8 cellular contexts compared by ENCODE assay signal in genomic region chrX:155070038-155070437, GRCh38. TPM values are rescaled to one million over a fixed set of nuclear protein-coding genes. Genes with fewer than 3 reads are reported as not detected.
DNase-seq lines count a peak whose midpoint lies in the region; TF ChIP-seq lines count a peak whose summit lies in the region.

No MANE protein-coding gene starts in this region.

- H3K4me1 ChIP-seq in breast epithelium (no peaks in the 10 kb centered on the region), muscle layer of duodenum (ENCODE audit: control insufficient read depth in 1 of 2, insufficient read depth in 2 of 2, low read length in 2 of 2) (peaks cover 0 to 16% of the 10 kb centered on the region in 2 donors), adrenal gland (replicated peaks in 1 of 2) (peaks cover 0 to 10% of the 10 kb centered on the region in 2 donors)

- H3K4me3 ChIP-seq in AG09309 (ENCODE audit: control insufficient read depth, low read depth, low read length) (peak overlapping the region; percentile 62), breast epithelium (peak overlapping the region; percentile 54 to 78 (median 57)), muscle layer of duodenum (ENCODE audit: low read depth in 1 of 2, low read length in 2 of 2) (peak overlapping the region; percentile 67 to 82), adrenal gland (peak overlapping the region in 2 of 4 donors; percentile 36 to 59)
- peak overlapping the region; percentile 67 for H3K4me3 ChIP-seq in Jurkat, Clone E6-1 (ENCODE audit: low read length)

- DNase-seq in AG09309 (ENCODE audit: low read depth) (no peak), breast epithelium (ENCODE audit: low spot score in 2 of 2) (no peak), DMS153 (lab: John Stamatoyannopoulos, UW) (no peak), adrenal gland (no peak), kidney glomerular epithelial cell (lab: John Stamatoyannopoulos, UW) (no peak), GM10266 (ENCODE audit: extremely low spot score) (no peak)
- DNase-seq in Jurkat, Clone E6-1 (ENCODE audit: low read depth, low spot score) = no peak

- 16 to 43% (median 30%) methylated on average over 12 of the region's 12 CpGs for WGBS in adrenal gland, 4 donors

- TF ChIP-seq POLR2A in breast epithelium (IDR thresholded peaks at IDR 0.05) = no peak
- TF ChIP-seq POLR2A in adrenal gland (IDR thresholded peaks at IDR 0.05) = no peak

- H3K36me3 ChIP-seq in breast epithelium (no peaks in the 10 kb centered on the region), muscle layer of duodenum (ENCODE audit: control insufficient read depth in 1 of 2, insufficient read depth in 2 of 2, low read length in 2 of 2) (peaks cover 5 to 7% of the 10 kb centered on the region in 2 donors), adrenal gland (replicated peaks in 1 of 2) (peaks cover 0 to 9% of the 10 kb centered on the region in 2 donors)

- intact Hi-C loops in breast epithelium (cut with DNase I; ENCODE audit: low total_unique reads) = no loop called here
- intact Hi-C loops in adrenal gland (cut with DNase I) = no loop called here

- no peaks in the 10 kb centered on the region for H3K27me3 ChIP-seq in breast epithelium
- no peaks in the 10 kb centered on the region for H3K27me3 ChIP-seq in muscle layer of duodenum (ENCODE audit: low read depth, low read length)
- H3K27me3 ChIP-seq in adrenal gland = no peaks in the 10 kb centered on the region

- H3K9me3 ChIP-seq in breast epithelium (no peaks in the 10 kb centered on the region), muscle layer of duodenum (ENCODE audit: control insufficient read depth in 1 of 2, low read length in 2 of 2) (no peaks in the 10 kb centered on the region), adrenal gland (replicated peaks in 1 of 3) (no peaks in the 10 kb centered on the region)

- H3K27ac ChIP-seq in breast epithelium (no peak overlapping the region), muscle layer of duodenum (ENCODE audit: low read length) (peak overlapping the region; percentile 81), adrenal gland (peak overlapping the region in 2 of 5 donors; percentile 71 to 86)

- no peak for TF ChIP-seq CTCF in AG09309 (IDR thresholded peaks at IDR 0.05; ENCODE audit: control insufficient read depth, insufficient read depth, low read depth, low read length, missing control alignments)
- TF ChIP-seq CTCF in breast epithelium (IDR thresholded peaks at IDR 0.05) = no peak
- no peak for TF ChIP-seq CTCF in adrenal gland (IDR thresholded peaks at IDR 0.05)
- TF ChIP-seq CTCF in GM10266 (IDR thresholded peaks at IDR 0.05; ENCODE audit: control insufficient read depth, insufficient read depth, low read depth, missing control alignments) = no peak

RNA-seq across cellular contexts. Expression of gene CMC4, which starts 0.9 kb away (rescaled TPM):
- 8.8 TPM for polyA plus RNA-seq in Jurkat, Clone E6-1 (2012; ENCODE audit: insufficient read depth, insufficient read length)
- total RNA-seq in breast epithelium (10 to 100 TPM; 18.7 to 27.2 (median 19.3) TPM), adrenal gland (10 to 100 TPM in 4 of 8 donors, 1 to 10 TPM in 4; 5.9 to 32.5 (median 14.3) TPM)
- 10 to 100 TPM in 2 of 3 donors, 1 to 10 TPM in 1; 5.0 to 20.3 (median 17.5) TPM for polyA plus RNA-seq in adrenal gland

RNA-seq across cellular contexts. Expression of gene MTCP1, which starts 0.9 kb away (rescaled TPM):
- 27.2 TPM for polyA plus RNA-seq in Jurkat, Clone E6-1 (2012; ENCODE audit: insufficient read depth, insufficient read length)
- total RNA-seq in breast epithelium (1 to 10 TPM; 1.8 to 3.2 (median 2.3) TPM), adrenal gland (10 to 100 TPM in 4 of 8 donors, 1 to 10 TPM in 3, not detected in 1; 1.2 to 26.2 (median 15.4) TPM)
- polyA plus RNA-seq in adrenal gland = 100 to 1,000 TPM in 2 of 3 donors, 10 to 100 TPM in 1; 16.5 to 218 (median 119) TPM

RNA-seq across cellular contexts. Expression of gene BRCC3, which starts 1.3 kb away (rescaled TPM):
- 33.2 TPM for polyA plus RNA-seq in Jurkat, Clone E6-1 (2012; ENCODE audit: insufficient read depth, insufficient read length)
- total RNA-seq in breast epithelium (10 to 100 TPM; 12.8 to 16.0 (median 13.1) TPM), adrenal gland (10 to 100 TPM; 10.6 to 26.7 (median 21.2) TPM)
- polyA plus RNA-seq in adrenal gland = 10 to 100 TPM in 1 of 3 donors, 1 to 10 TPM in 2; 7.8 to 43.0 (median 9.7) TPM

RNA-seq across cellular contexts. Expression of gene FUNDC2, which starts 43.4 kb away (rescaled TPM):
- 124 TPM for polyA plus RNA-seq in Jurkat, Clone E6-1 (2012; ENCODE audit: insufficient read depth, insufficient read length)
- total RNA-seq in breast epithelium = 10 to 100 TPM; 76.7 to 99.0 (median 81.0) TPM
- total RNA-seq in adrenal gland = 100 to 1,000 TPM in 5 of 8 donors, 10 to 100 TPM in 3; 72.0 to 188 (median 113) TPM
- 100 to 1,000 TPM in 1 of 3 donors, 10 to 100 TPM in 2; 71.5 to 210 (median 84.0) TPM for polyA plus RNA-seq in adrenal gland

RNA-seq across cellular contexts. Expression of gene F8, which starts 47.5 kb away (rescaled TPM):
- polyA plus RNA-seq in Jurkat, Clone E6-1 (2012; ENCODE audit: insufficient read depth, insufficient read length) = 3.8 TPM
- total RNA-seq in breast epithelium = 10 to 100 TPM; 14.6 to 30.2 (median 16.1) TPM
- total RNA-seq in adrenal gland = 10 to 100 TPM; 31.3 to 78.1 (median 41.4) TPM
- polyA plus RNA-seq in adrenal gland = 10 to 100 TPM; 13.4 to 24.8 (median 15.7) TPM
